Comparison of ENCODE assay signal across 19 cellular contexts in the genomic region with DNA sequence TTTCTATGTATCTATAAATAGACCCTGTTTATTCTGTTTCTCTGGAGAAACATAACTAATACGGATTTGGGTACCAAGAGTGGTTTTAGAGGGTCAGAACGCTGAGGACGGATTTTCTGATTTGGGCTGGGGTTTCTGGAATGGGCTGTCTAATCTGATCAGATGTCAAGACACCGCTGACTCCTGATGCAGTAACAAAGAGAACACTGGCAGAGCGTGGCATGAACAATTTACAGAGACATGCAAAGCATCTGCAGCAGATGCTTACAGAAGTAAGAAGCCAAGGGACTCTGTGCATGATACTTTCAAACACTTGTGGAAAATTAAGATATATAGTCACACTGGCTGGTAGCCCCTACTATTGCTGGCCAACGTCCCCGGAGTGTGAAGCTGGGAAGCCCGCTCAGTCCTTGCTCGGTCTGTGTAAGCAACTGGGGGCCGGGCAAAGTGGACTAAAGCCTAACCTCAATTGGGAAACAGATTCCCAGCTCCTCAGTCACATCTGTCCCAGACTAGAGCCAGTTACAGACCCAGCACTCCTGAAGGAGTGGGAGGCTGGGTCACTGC.
DNase-seq lines count a peak whose midpoint lies in the region; ATAC-seq and TF ChIP-seq lines count a peak whose summit lies in the region.
"Had no signal": no experiment of that assay in that cellular context is flagged by ENCODE, and none has a peak within 500 bp of the region (broad histone marks: within the 10 kb centered on the region; RNA-seq: fewer than 3 reads in every experiment).

No MANE protein-coding gene starts in this region.

- CTCF ChIA-PET in SK-N-SH (lab: Yijun Ruan, JAX): no interaction called here
- CTCF ChIA-PET in PC-3 (lab: Charles Lee): no interaction called here

- H3K4me1 Mint-ChIP-seq in brain (peaks cover 74% of the 10 kb centered on the region), neural crest cell (peaks cover 42% of the 10 kb centered on the region)

- WGBS in SK-N-SH (ENCODE audit: low lambda C conversion rate): 35% methylated on average over 8 of the region's 10 CpGs

- ATAC-seq in PC-3: no peak
- ATAC-seq: HCT116, HepG2 had no signal

- TF ChIP-seq RAD21 in SK-N-SH (IDR thresholded peaks at IDR 0.05; ENCODE audit: low read length): no peak

- H3F3A ChIP-seq in SK-N-SH (replicated peaks; ENCODE audit: insufficient read depth) (no peaks in the 10 kb centered on the region), PC-3 (ENCODE audit: low read length, unreplicated experiment) (no peaks in the 10 kb centered on the region)

- BruUV-seq in PC-3 (replicated peaks; lab: Mats Ljungman, UMichigan): no TSS peak

- H3K27me3 ChIP-seq in SK-N-SH (ENCODE audit: insufficient read depth) (no peaks in the 10 kb centered on the region), PC-3 (ENCODE audit: low read length) (no peaks in the 10 kb centered on the region)
- H3K27me3 ChIP-seq: BE2C had no signal

- H3K4me3 ChIP-seq in SK-N-SH (ENCODE audit: low read depth in 2 of 2, low read length in 1 of 2): no peak overlapping the region
- no peak overlapping the region for H3K4me3 ChIP-seq in PC-3 (ENCODE audit: low read length)
- H3K4me3 ChIP-seq: GM23248, SK-N-MC had no signal

- H3K9me2 ChIP-seq in SK-N-SH (no peaks in the 10 kb centered on the region), PC-3 (replicated peaks; ENCODE audit: low read length) (no peaks in the 10 kb centered on the region)

- POLR2A ChIA-PET in SK-N-SH (lab: Yijun Ruan, JAX) (no interaction called here), PC-3 (lab: Charles Lee; ENCODE audit: unreplicated experiment) (no interaction called here)

- H3K9me3 ChIP-seq in SK-N-SH (no peaks in the 10 kb centered on the region), PC-3 (ENCODE audit: low read length) (no peaks in the 10 kb centered on the region)
- H3K9me3 ChIP-seq: Caco-2 had no signal

- H2AFZ ChIP-seq in SK-N-SH (ENCODE audit: low read depth) (no peak overlapping the region), PC-3 (ENCODE audit: low read length) (no peak overlapping the region)
- H2AFZ ChIP-seq: GM23248 had no signal

- no peaks in the 10 kb centered on the region for H3K36me3 Mint-ChIP-seq in brain
- no peaks in the 10 kb centered on the region for H3K36me3 Mint-ChIP-seq in neural crest cell (ENCODE audit: low read depth)

- no peak for TF ChIP-seq EP300 in SK-N-SH (IDR thresholded peaks at IDR 0.05; ENCODE audit: borderline replicate concordance in 1 of 2, low read depth in 1 of 2, low read length in 1 of 2)

- intact Hi-C loops in PC-3 (cut with micrococcal nuclease): no loop called here

- H3K27ac Mint-ChIP-seq in brain: peak overlapping the region in 4 of 5 experiments; percentile 21 to 74 (median 41)
- peak overlapping the region; percentile 19 for H3K27ac Mint-ChIP-seq in neural crest cell (ENCODE audit: unreplicated experiment)
- H3K27ac Mint-ChIP-seq: CD4-positive, alpha-beta T cell had no signal

- TF ChIP-seq CTCF in brain (conservative IDR thresholded peaks at IDR 0.05): no peak
- no peak for TF ChIP-seq CTCF in neural crest cell (conservative IDR thresholded peaks at IDR 0.05)
- TF ChIP-seq CTCF in SK-N-SH (IDR thresholded peaks at IDR 0.05): no peak
- no peak for TF ChIP-seq CTCF in PC-3 (conservative IDR thresholded peaks at IDR 0.05; ENCODE audit: low read depth, low read length)

- H3K27ac ChIP-seq in temporal lobe (ENCODE audit: low read depth, low read length): peak overlapping the region; percentile 75
- no peak overlapping the region for H3K27ac ChIP-seq in SK-N-SH (ENCODE audit: low read depth in 2 of 2, low read length in 1 of 2)
- H3K27ac ChIP-seq in PC-3 (ENCODE audit: low read length): no peak overlapping the region
- H3K27ac ChIP-seq: GM23248, SK-N-MC had no signal

- H3K79me2 ChIP-seq in SK-N-SH (ENCODE audit: insufficient read depth) (no peaks in the 10 kb centered on the region), PC-3 (ENCODE audit: low read length) (no peaks in the 10 kb centered on the region)

- H3K4me3 Mint-ChIP-seq in brain: peak overlapping the region in 1 of 5 experiments; percentile 1
- no peak overlapping the region for H3K4me3 Mint-ChIP-seq in neural crest cell
- H3K4me3 Mint-ChIP-seq: CD4-positive, alpha-beta T cell had no signal

- H3K9me3 Mint-ChIP-seq in brain: peaks cover 0 to 5% (median 0%) of the 10 kb centered on the region in 5 experiments
- H3K9me3 Mint-ChIP-seq in neural crest cell: no peaks in the 10 kb centered on the region
- H3K9me3 Mint-ChIP-seq: CD4-positive, alpha-beta T cell had no signal

- peaks cover 19% of the 10 kb centered on the region for H3K27me3 Mint-ChIP-seq in brain
- H3K27me3 Mint-ChIP-seq in neural crest cell (ENCODE audit: low read depth): peaks cover 4% of the 10 kb centered on the region

- DNase-seq in NCI-H345 (lab: John Stamatoyannopoulos, UW) (peak; percentile 24), NCI-H345 treated with DMSO at 0.1 percent for 48 hours (lab: John Stamatoyannopoulos, UW; ENCODE audit: unreplicated experiment) (no peak), neural crest cell (ENCODE audit: low read depth, low spot score) (no peak), SK-N-SH (no peak), cerebellar nuclear complex (lab: John Stamatoyannopoulos, UW) (no peak), PC-3 (no peak)
- DNase-seq: BE2C; Caco-2; CD4-positive, alpha-beta T cell; GM23248; KBM-7; NCI-H187 treated with DMSO at 0.1 percent for 48 hours; NCI-H774; OCI-M1 had no signal

- peaks cover 0 to 11% of the 10 kb centered on the region in 2 experiments; a peak in 1 of 4 replicates for H3K4me1 ChIP-seq in SK-N-SH (ENCODE audit: control insufficient read depth in 1 of 2, insufficient read depth in 2 of 2, low read depth in 1 of 2, low read length in 1 of 2)
- H3K4me1 ChIP-seq in PC-3 (ENCODE audit: insufficient read depth, low read length): no peaks in the 10 kb centered on the region
- H3K4me1 ChIP-seq: BE2C, Caco-2 had no signal

- H4K20me1 ChIP-seq in SK-N-SH (ENCODE audit: insufficient read depth) (no peaks in the 10 kb centered on the region), PC-3 (ENCODE audit: low read length) (no peaks in the 10 kb centered on the region)

- no peaks in the 10 kb centered on the region for H3K36me3 ChIP-seq in SK-N-SH (replicated peaks in 1 of 2; ENCODE audit: control insufficient read depth in 1 of 2, insufficient read depth in 2 of 2, low read length in 1 of 2)
- no peaks in the 10 kb centered on the region for H3K36me3 ChIP-seq in PC-3 (ENCODE audit: low read depth, low read length)
- H3K36me3 ChIP-seq: BE2C had no signal

- H3K4me2 ChIP-seq in SK-N-SH (no peak overlapping the region), PC-3 (ENCODE audit: low read length) (no peak overlapping the region)

- no peak overlapping the region for H3K9ac ChIP-seq in SK-N-SH
- no peak overlapping the region for H3K9ac ChIP-seq in PC-3 (ENCODE audit: low read length)
- H3K9ac ChIP-seq: GM23248 had no signal

TF ChIP-seq in SK-N-SH, 30 proteins besides CTCF, POLR2A, EP300 and RAD21 (continues in another document):
- TF ChIP-seq GABPA (IDR thresholded peaks at IDR 0.05; ENCODE audit: low read depth) (no peak), FOXM1 (IDR thresholded peaks at IDR 0.05; ENCODE audit: low read depth) (no peak), TAF1 (IDR thresholded peaks at IDR 0.05; ENCODE audit: borderline replicate concordance, low read depth, low read length) (no peak), YY1 (IDR thresholded peaks at IDR 0.05; ENCODE audit: low read depth) (no peak), SMC3 (IDR thresholded peaks at IDR 0.05; ENCODE audit: low read depth, low read length) (no peak), RXRA (IDR thresholded peaks at IDR 0.05; ENCODE audit: borderline replicate concordance, low read depth) (no peak), EZH2phosphoT487 (IDR thresholded peaks at IDR 0.05; ENCODE audit: borderline replicate concordance, low read depth) (no peak), CHD2 (IDR thresholded peaks at IDR 0.05; ENCODE audit: low read length, partially characterized antibody) (no peak)
- TF ChIP-seq, protein P1, sequence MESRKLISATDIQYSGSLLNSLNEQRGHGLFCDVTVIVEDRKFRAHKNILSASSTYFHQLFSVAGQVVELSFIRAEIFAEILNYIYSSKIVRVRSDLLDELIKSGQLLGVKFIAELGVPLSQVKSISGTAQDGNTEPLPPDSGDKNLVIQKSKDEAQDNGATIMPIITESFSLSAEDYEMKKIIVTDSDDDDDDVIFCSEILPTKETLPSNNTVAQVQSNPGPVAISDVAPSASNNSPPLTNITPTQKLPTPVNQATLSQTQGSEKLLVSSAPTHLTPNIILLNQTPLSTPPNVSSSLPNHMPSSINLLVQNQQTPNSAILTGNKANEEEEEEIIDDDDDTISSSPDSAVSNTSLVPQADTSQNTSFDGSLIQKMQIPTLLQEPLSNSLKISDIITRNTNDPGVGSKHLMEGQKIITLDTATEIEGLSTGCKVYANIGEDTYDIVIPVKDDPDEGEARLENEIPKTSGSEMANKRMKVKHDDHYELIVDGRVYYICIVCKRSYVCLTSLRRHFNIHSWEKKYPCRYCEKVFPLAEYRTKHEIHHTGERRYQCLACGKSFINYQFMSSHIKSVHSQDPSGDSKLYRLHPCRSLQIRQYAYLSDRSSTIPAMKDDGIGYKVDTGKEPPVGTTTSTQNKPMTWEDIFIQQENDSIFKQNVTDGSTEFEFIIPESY (IDR thresholded peaks at IDR 0.05; ENCODE audit: borderline replicate concordance, low read depth): no peak
- TF ChIP-seq, protein P2, sequence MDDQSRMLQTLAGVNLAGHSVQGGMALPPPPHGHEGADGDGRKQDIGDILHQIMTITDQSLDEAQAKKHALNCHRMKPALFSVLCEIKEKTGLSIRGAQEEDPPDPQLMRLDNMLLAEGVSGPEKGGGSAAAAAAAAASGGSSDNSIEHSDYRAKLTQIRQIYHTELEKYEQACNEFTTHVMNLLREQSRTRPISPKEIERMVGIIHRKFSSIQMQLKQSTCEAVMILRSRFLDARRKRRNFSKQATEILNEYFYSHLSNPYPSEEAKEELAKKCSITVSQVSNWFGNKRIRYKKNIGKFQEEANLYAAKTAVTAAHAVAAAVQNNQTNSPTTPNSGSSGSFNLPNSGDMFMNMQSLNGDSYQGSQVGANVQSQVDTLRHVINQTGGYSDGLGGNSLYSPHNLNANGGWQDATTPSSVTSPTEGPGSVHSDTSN (IDR thresholded peaks at IDR 0.05): no peak
